ENCODE assay signal across 1 cellular context in genomic region chr1:228150021-228150457, GRCh38.
TF ChIP-seq lines count a peak whose summit lies in the region.

No MANE protein-coding gene starts in this region.

TF ChIP-seq in IMR-90, 13 proteins besides CTCF, POLR2A, EP300 and RAD21:
- no peak for TF ChIP-seq BHLHE40 (IDR thresholded peaks at IDR 0.05; ENCODE audit: low read depth, low read length)
TF ChIP-seq in IMR-90: peak in this region for 0.
